Comparison of ENCODE assay signal across 1 cellular context in genomic region chr6:35755525-35755924, GRCh38.
A peak's percentile ranks its signal among the peaks of the same experiment; 100 is the strongest.
TF ChIP-seq lines count a peak whose summit lies in the region.

No MANE protein-coding gene starts in this region.

TF ChIP-seq in HepG2, 621 proteins besides CTCF, POLR2A, EP300 and RAD21:
- 0 out of 2 replicates have a peak, but pooled peaks have one; percentile 14 for TF ChIP-seq ZKSCAN1 (IDR thresholded peaks at IDR 0.05; ENCODE audit: low read length)
- TF ChIP-seq E2F1 (CRISPR knock-in tag; IDR thresholded peaks at IDR 0.05) = no peak
- TF ChIP-seq ELF4 (CRISPR knock-in tag; IDR thresholded peaks at IDR 0.05; ENCODE audit: borderline replicate concordance) = no peak
